Comparison of ENCODE assay signal across 8 cellular contexts in genomic region chr7:142338633-142339501, GRCh38.
DNase-seq lines count a peak whose midpoint lies in the region; ATAC-seq lines count a peak whose summit lies in the region.

No MANE protein-coding gene starts in this region.

- H3K36me3 Mint-ChIP-seq in stimulated activated effector memory CD8-positive, alpha-beta T cell treated with anti-CD3 and anti-CD28 coated beads, Interleukin-12 subunit alpha, Interleukin-12 subunit beta, amount 100 ng/mL, for 72 hours, result no peaks in the 10 kb centered on the region

- no peak overlapping the region for H3K27ac Mint-ChIP-seq in stimulated activated effector memory CD8-positive, alpha-beta T cell treated with anti-CD3 and anti-CD28 coated beads, Interleukin-12 subunit alpha, Interleukin-12 subunit beta, amount 100 ng/mL, for 72 hours

- H3K4me3 Mint-ChIP-seq in stimulated activated effector memory CD8-positive, alpha-beta T cell treated with anti-CD3 and anti-CD28 coated beads, Interleukin-12 subunit alpha, Interleukin-12 subunit beta, amount 100 ng/mL, for 72 hours, result no peak overlapping the region

- H3K9me3 Mint-ChIP-seq in stimulated activated effector memory CD8-positive, alpha-beta T cell treated with anti-CD3 and anti-CD28 coated beads, Interleukin-12 subunit alpha, Interleukin-12 subunit beta, amount 100 ng/mL, for 72 hours, result no peaks in the 10 kb centered on the region

- intact Hi-C loops in Right ventricle myocardium inferior (cut with DNase I), result no loop called here

- ATAC-seq in stimulated activated effector memory CD8-positive, alpha-beta T cell treated with anti-CD3 and anti-CD28 coated beads, Interleukin-12 subunit alpha, Interleukin-12 subunit beta, amount 100 ng/mL, for 72 hours, result peak; percentile 33
- ATAC-seq in GM21717 (IDR thresholded peaks at IDR 0.05; ENCODE audit: unreplicated experiment) (no peak), Right ventricle myocardium inferior (no peak)

- peaks cover 5% of the 10 kb centered on the region for H3K4me1 Mint-ChIP-seq in stimulated activated effector memory CD8-positive, alpha-beta T cell treated with anti-CD3 and anti-CD28 coated beads, Interleukin-12 subunit alpha, Interleukin-12 subunit beta, amount 100 ng/mL, for 72 hours

- peak; percentile 50 for DNase-seq in activated CD4-positive, alpha-beta T cell treated with anti-CD3 and anti-CD28 coated beads for 48 hours
- no peak for DNase-seq in activated CD4-positive, alpha-beta T cell treated with anti-CD3 and anti-CD28 coated beads for 1 hour
- peak; percentile 51 to 86 for DNase-seq in NCI-H524 (lab: John Stamatoyannopoulos, UW)
- peak; percentile 69 for DNase-seq in ecto neural progenitor cell (ENCODE audit: low spot score)
- no peak for DNase-seq in stimulated activated effector memory CD8-positive, alpha-beta T cell treated with anti-CD3 and anti-CD28 coated beads, Interleukin-12 subunit alpha, Interleukin-12 subunit beta, amount 100 ng/mL, for 72 hours (ENCODE audit: low spot score in 2 of 2)
- DNase-seq in NCI-H510A (lab: John Stamatoyannopoulos, UW), result no peak
- DNase-seq in Right ventricle myocardium inferior (ENCODE audit: missing footprints), result no peak

Comparison
In these comparisons a context has a peak if more than half of its experiments do, and no peak if none do; other contexts are left out.
1. DNase-seq: peak in activated CD4-positive, alpha-beta T cell treated with anti-CD3 and anti-CD28 coated beads for 48 hours (single experiment), NCI-H524 (2 of 2) and ecto neural progenitor cell (single experiment); none in activated CD4-positive, alpha-beta T cell treated with anti-CD3 and anti-CD28 coated beads for 1 hour (single experiment), stimulated activated effector memory CD8-positive, alpha-beta T cell treated with anti-CD3 and anti-CD28 coated beads, Interleukin-12 subunit alpha, Interleukin-12 subunit beta, amount 100 ng/mL, for 72 hours (0 of 2), NCI-H510A (single experiment) and Right ventricle myocardium inferior (single experiment).